ENCODE assay signal across 2 cellular contexts in genomic region chr16:12995721-12996372, GRCh38.
TF ChIP-seq lines count a peak whose summit lies in the region.

No MANE protein-coding gene starts in this region.

TF ChIP-seq in GM23338, 12 proteins besides CTCF, POLR2A, EP300 and RAD21:
- TF ChIP-seq NANOG (IDR thresholded peaks at IDR 0.05; ENCODE audit: borderline replicate concordance): no peak
- TF ChIP-seq ZNF462 (CRISPR knock-in tag; IDR thresholded peaks at IDR 0.05): no peak
- TF ChIP-seq EZH2phosphoT487 (IDR thresholded peaks at IDR 0.05; ENCODE audit: unreplicated experiment): no peak
- TF ChIP-seq JUNB (IDR thresholded peaks at IDR 0.05; ENCODE audit: unreplicated experiment): no peak
- TF ChIP-seq ZNF331 (CRISPR knock-in tag; IDR thresholded peaks at IDR 0.05; ENCODE audit: low read depth): no peak
- TF ChIP-seq ZNF114 (CRISPR knock-in tag; IDR thresholded peaks at IDR 0.05): no peak
- TF ChIP-seq CREB1 (CRISPR knock-in tag; IDR thresholded peaks at IDR 0.05; ENCODE audit: low read depth): no peak
- no peak for TF ChIP-seq POLR2AphosphoS5 (IDR thresholded peaks at IDR 0.05; ENCODE audit: low read depth)
- TF ChIP-seq ETS1 (IDR thresholded peaks at IDR 0.05): no peak
- no peak for TF ChIP-seq REST (IDR thresholded peaks at IDR 0.05; ENCODE audit: unreplicated experiment)
- no peak for TF ChIP-seq STAT1 (IDR thresholded peaks at IDR 0.05; ENCODE audit: unreplicated experiment)
- no peak for TF ChIP-seq EZH2 (IDR thresholded peaks at IDR 0.05; ENCODE audit: low read depth, unreplicated experiment)

TF ChIP-seq in H1, 55 proteins besides CTCF, POLR2A, EP300 and RAD21:
- TF ChIP-seq JUN (IDR thresholded peaks at IDR 0.05; ENCODE audit: low read depth, low read length): no peak
- no peak for TF ChIP-seq CREB1 (IDR thresholded peaks at IDR 0.05)
- TF ChIP-seq SP2 (IDR thresholded peaks at IDR 0.05; ENCODE audit: low read length): no peak
